ENCODE assay signal across 8 cellular contexts in the genomic region with DNA sequence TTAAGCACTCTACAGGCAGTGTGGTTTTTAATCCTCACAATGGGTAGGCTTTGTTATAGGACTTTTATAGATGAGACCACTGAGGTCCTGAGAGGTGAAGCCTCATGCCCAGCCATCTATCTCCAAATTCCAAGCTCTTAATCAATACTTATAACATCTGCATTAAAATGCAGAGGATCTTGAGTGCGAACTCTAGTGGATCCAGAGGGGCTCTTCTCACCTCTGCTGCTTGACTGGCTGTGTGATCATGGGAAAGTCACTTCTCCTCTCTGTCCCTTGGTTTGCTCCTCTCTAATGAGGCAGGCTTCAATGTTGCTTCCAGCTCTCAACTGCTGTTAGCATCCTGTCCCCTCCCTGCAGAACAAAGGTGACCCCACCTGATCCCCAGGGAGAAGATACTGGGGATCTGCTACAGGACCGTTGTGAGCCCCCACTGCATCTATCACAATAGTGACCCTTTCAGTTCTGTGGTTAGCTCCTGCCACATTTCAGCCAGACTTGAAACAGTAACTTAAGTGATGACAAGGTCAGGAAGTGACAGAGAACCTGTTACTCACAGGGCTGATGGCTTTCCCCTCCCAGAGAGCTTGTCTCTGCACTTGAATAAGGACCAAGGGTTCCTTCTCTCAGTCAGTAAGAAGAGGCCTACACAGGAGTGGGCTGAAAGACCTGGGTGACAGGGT. TPM values are rescaled to one million over a fixed set of nuclear protein-coding genes. Genes with fewer than 3 reads are reported as not detected.
A peak's percentile ranks its signal among the peaks of the same experiment; 100 is the strongest.
DNase-seq lines count a peak whose midpoint lies in the region; ATAC-seq and TF ChIP-seq lines count a peak whose summit lies in the region.

No MANE protein-coding gene starts in this region.

- ATAC-seq in HG02885 (IDR thresholded peaks at IDR 0.05; ENCODE audit: poor library complexity, unreplicated experiment) (peak; percentile 38), natural killer cell (peak; percentile 36 to 67 (median 49)), HG03469 (IDR thresholded peaks at IDR 0.05; ENCODE audit: unreplicated experiment) (no peak), foreskin keratinocyte (no peak)

- peak overlapping the region; percentile 61 for H3K27ac Mint-ChIP-seq in activated T-cell treated with anti-CD3 and anti-CD28 coated beads, Interleukin-2, amount 50 U/mL, for 24 hours
- H3K27ac Mint-ChIP-seq in natural killer cell = peak overlapping the region in 1 of 2 donors; percentile 81

- DNase-seq in GM12865 (ENCODE audit: low read depth) (peak; percentile 39), natural killer cell (no peak), ACHN (no peak), NCI-H2227 treated with DMSO at 0.1 percent for 48 hours (lab: John Stamatoyannopoulos, UW) (no peak), foreskin keratinocyte (no peak)
- DNase-seq in activated T-cell treated with anti-CD3 and anti-CD28 coated beads, Interleukin-2, amount 50 U/mL, for 24 hours = peak; percentile 51

- H3K9me3 Mint-ChIP-seq in activated T-cell treated with anti-CD3 and anti-CD28 coated beads, Interleukin-2, amount 50 U/mL, for 24 hours = no peaks in the 10 kb centered on the region
- H3K9me3 Mint-ChIP-seq in natural killer cell = no peaks in the 10 kb centered on the region

- intact Hi-C loops in natural killer cell (cut with micrococcal nuclease) = loop anchor here (5.0 kb wide), 1 partner anchor 79 kb away; no protein-coding TSS in a partner anchor

- H3K27ac ChIP-seq in foreskin keratinocyte = no peak overlapping the region

- in situ Hi-C loops in ACHN (cut with HindIII; ENCODE audit: low pct_ligation_motif_present, low pct_unique_long_range_greater_than_20kb, low sequenced_read_pairs) = no loop called here

- peaks cover 49% of the 10 kb centered on the region for H3K27me3 ChIP-seq in foreskin keratinocyte

- TF ChIP-seq CTCF in GM12865 (IDR thresholded peaks at IDR 0.05; ENCODE audit: insufficient read depth, low read depth, low read length, missing control alignments) (no peak), natural killer cell (IDR thresholded peaks at IDR 0.05) (no peak), foreskin keratinocyte (conservative IDR thresholded peaks at IDR 0.05) (no peak)

- H3K36me3 Mint-ChIP-seq in activated T-cell treated with anti-CD3 and anti-CD28 coated beads, Interleukin-2, amount 50 U/mL, for 24 hours (ENCODE audit: low read depth) = peaks cover 7% of the 10 kb centered on the region
- H3K36me3 Mint-ChIP-seq in natural killer cell = no peaks in the 10 kb centered on the region

- H3K27me3 Mint-ChIP-seq in activated T-cell treated with anti-CD3 and anti-CD28 coated beads, Interleukin-2, amount 50 U/mL, for 24 hours = peaks cover 55% of the 10 kb centered on the region
- H3K27me3 Mint-ChIP-seq in natural killer cell (ENCODE audit: low read depth in 2 of 2) = peaks cover 17 to 26% of the 10 kb centered on the region in 2 donors

- H3K4me3 ChIP-seq in GM12865 (ENCODE audit: low read depth, low read length) = no peak overlapping the region

- H3K4me1 Mint-ChIP-seq in activated T-cell treated with anti-CD3 and anti-CD28 coated beads, Interleukin-2, amount 50 U/mL, for 24 hours (ENCODE audit: low read depth) = peaks cover 23% of the 10 kb centered on the region
- peaks cover 14 to 20% of the 10 kb centered on the region in 2 donors for H3K4me1 Mint-ChIP-seq in natural killer cell

- H3K4me1 ChIP-seq in foreskin keratinocyte = no peaks in the 10 kb centered on the region

- peak overlapping the region; percentile 89 for H3K4me3 Mint-ChIP-seq in activated T-cell treated with anti-CD3 and anti-CD28 coated beads, Interleukin-2, amount 50 U/mL, for 24 hours
- H3K4me3 Mint-ChIP-seq in natural killer cell = peak overlapping the region; percentile 93

RNA-seq across cellular contexts. Expression of a gene that starts 1.3 kb away (rescaled TPM):
- total RNA-seq in natural killer cell = 1 to 10 TPM in 1 of 3 donors, under 1 TPM in 2; 0.47 to 2.7 (median 0.50) TPM
- 0.07 and 0.11 TPM in 2 replicates for total RNA-seq in foreskin keratinocyte
- 0.03 and 0.10 TPM in 2 replicates for polyA plus RNA-seq in foreskin keratinocyte

Comparison
In these comparisons a context has a peak if more than half of its experiments do, and no peak if none do; other contexts are left out.
1. DNase-seq: peak in GM12865 (single experiment) and activated T-cell treated with anti-CD3 and anti-CD28 coated beads, Interleukin-2, amount 50 U/mL, for 24 hours (single experiment); none in natural killer cell (single experiment), ACHN (single experiment), NCI-H2227 treated with DMSO at 0.1 percent for 48 hours (single experiment) and foreskin keratinocyte (0 of 2).
2. ATAC-seq: peak in HG02885 (single experiment) and natural killer cell (3 of 3); none in HG03469 (single experiment) and foreskin keratinocyte (single experiment).